Comparison of ENCODE assay signal across 1 cellular context in genomic region chr22:19906864-19907263, GRCh38. TPM values are rescaled to one million over a fixed set of nuclear protein-coding genes. Genes with fewer than 3 reads are reported as not detected.
"Had no signal": no experiment of that assay in that cellular context is flagged by ENCODE, and none has a peak within 500 bp of the region (broad histone marks: within the 10 kb centered on the region; RNA-seq: fewer than 3 reads in every experiment).

No MANE protein-coding gene starts in this region.

RNA-seq across cellular contexts. Expression of gene TXNRD2, which starts 34.8 kb away (rescaled TPM):
- total RNA-seq: smooth muscle cell had no signal
